Comparison of ENCODE assay signal across 19 cellular contexts in genomic region chr1:211520641-211521040, GRCh38. TPM values are rescaled to one million over a fixed set of nuclear protein-coding genes. Genes with fewer than 3 reads are reported as not detected.
A peak's percentile ranks its signal among the peaks of the same experiment; 100 is the strongest.
DNase-seq lines count a peak whose midpoint lies in the region; ATAC-seq, FAIRE-seq and TF ChIP-seq lines count a peak whose summit lies in the region.
"Had no signal": no experiment of that assay in that cellular context is flagged by ENCODE, and none has a peak within 500 bp of the region (broad histone marks: within the 10 kb centered on the region; RNA-seq: fewer than 3 reads in every experiment).

No MANE protein-coding gene starts in this region.

- POLR2A ChIA-PET in HepG2 (lab: Yijun Ruan, JAX) = interaction anchor here (0.7 to 2.3 kb wide), 5 partner anchors 59 to 138 kb away, joined by 3 to 12 read pairs (median 3); partner anchors contain the start of gene SLC30A1

- H3K79me2 ChIP-seq in HepG2 (ENCODE audit: insufficient read depth, low read length) = no peaks in the 10 kb centered on the region

- FAIRE-seq in bronchial epithelial cell (lab: Jason Lieb, UNC) = no peak
- FAIRE-seq in HepG2 (lab: Jason Lieb, UNC) = peak; percentile 58
- FAIRE-seq: H54, HTR-8/SVneo had no signal

- intact Hi-C loops in HepG2 (cut with micrococcal nuclease; ENCODE audit: unreplicated experiment) = no loop called here
- intact Hi-C loops in left lung (cut with DNase I) = no loop called here

- no peak for TF ChIP-seq CTCF in C4-2B (conservative IDR thresholded peaks at IDR 0.05)
- peak; percentile 29 for TF ChIP-seq CTCF in bronchial epithelial cell (IDR thresholded peaks at IDR 0.05; ENCODE audit: insufficient read depth, low read length, severe bottlenecking)
- peak; percentile 51 for TF ChIP-seq CTCF in HepG2 (CRISPR knock-in tag; IDR thresholded peaks at IDR 0.05)
- TF ChIP-seq CTCF in left lung (IDR thresholded peaks at IDR 0.05) = no peak

- H3K4me3 ChIP-seq in bronchial epithelial cell (ENCODE audit: low read depth, low read length) (no peak overlapping the region), HepG2 (replicated peaks in 1 of 3; ENCODE audit: insufficient read depth in 1 of 3, low read depth in 2 of 3, low read length in 3 of 3) (peak overlapping the region in 2 of 3 experiments; percentile 30 to 38; a peak in 2 of 6 replicates), left lung (no peak overlapping the region)
- H3K4me3 ChIP-seq: sigmoid colon had no signal

- in situ Hi-C loops in HepG2 (cut with HindIII; ENCODE audit: extremely low pct_ligation_motif_present, low pct_unique_long_range_greater_than_20kb) = no loop called here

- peak overlapping the region; percentile 31 for H3K9ac ChIP-seq in HepG2 (ENCODE audit: insufficient read depth, low read depth, low read length)

- TF ChIP-seq RAD21 in HepG2 (CRISPR knock-in tag; IDR thresholded peaks at IDR 0.05) = no peak

- WGBS in HepG2 (ENCODE audit: low lambda C conversion rate) = 0% methylated on average over 4 of the region's 5 CpGs

- H3K36me3 ChIP-seq in bronchial epithelial cell (ENCODE audit: control insufficient read depth, insufficient read depth, low read length) (no peaks in the 10 kb centered on the region), HepG2 (replicated peaks in 1 of 2; ENCODE audit: control insufficient read depth in 1 of 2, insufficient read depth in 2 of 2, low read length in 2 of 2) (no peaks in the 10 kb centered on the region), left lung (no peaks in the 10 kb centered on the region)
- H3K36me3 ChIP-seq: sigmoid colon had no signal

- H3K4me1 ChIP-seq in HepG2 (ENCODE audit: insufficient read depth, low read length) (peaks cover 93% of the 10 kb centered on the region), left lung (peaks cover 0 to 3% of the 10 kb centered on the region in 2 donors)

- peak overlapping the region; percentile 2 for H2AFZ ChIP-seq in HepG2 (ENCODE audit: low read length)

- no TSS peak for BruUV-seq in HepG2 (replicated peaks; lab: Mats Ljungman, UMichigan)

- H3K9me3 ChIP-seq in HepG2 (ENCODE audit: low read length) (no peaks in the 10 kb centered on the region), left lung (no peaks in the 10 kb centered on the region)
- H3K9me3 ChIP-seq: sigmoid colon had no signal

- TF ChIP-seq POLR2A in HepG2 (IDR thresholded peaks at IDR 0.05; ENCODE audit: insufficient read depth in 1 of 2, low read depth in 2 of 2, low read length in 2 of 2) = no peak; a peak in 1 of 4 replicates

- H3K27me3 ChIP-seq in bronchial epithelial cell (ENCODE audit: control insufficient read depth, insufficient read depth, low read length) = no peaks in the 10 kb centered on the region
- H3K27me3 ChIP-seq in HepG2 (ENCODE audit: control insufficient read depth in 1 of 2, insufficient read depth in 2 of 2, low read length in 2 of 2) = no peaks in the 10 kb centered on the region
- peaks cover 0 to 8% of the 10 kb centered on the region in 2 donors for H3K27me3 ChIP-seq in left lung
- H3K27me3 ChIP-seq: sigmoid colon had no signal

- peak in 1 of 2 experiments; percentile 46; a peak in 1 of 4 replicates for TF ChIP-seq EP300 in HepG2 (IDR thresholded peaks at IDR 0.05; ENCODE audit: low read depth in 2 of 2, low read length in 2 of 2)
- no peak for TF ChIP-seq EP300 in HepG2 (CRISPR knock-in tag; IDR thresholded peaks at IDR 0.05; ENCODE audit: borderline replicate concordance)

- no peaks in the 10 kb centered on the region for H4K20me1 ChIP-seq in HepG2 (ENCODE audit: insufficient read depth, low read length)

- peak; percentile 12 to 22 for DNase-seq in Kasumi-1 (lab: John Stamatoyannopoulos, UW)
- DNase-seq in bronchial epithelial cell (ENCODE audit: low read depth) = peak; percentile 27
- DNase-seq in HepG2 (ENCODE audit: low spot score) = peak; percentile 54
- no peak for DNase-seq in SKM-1 (lab: John Stamatoyannopoulos, UW; ENCODE audit: unreplicated experiment)
- DNase-seq in activated effector memory CD4-positive, alpha-beta T cell treated with anti-CD3 and anti-CD28 coated beads, Interleukin-2, amount 50 U/mL, for 16 hours = no peak
- no peak for DNase-seq in left lung
- no peak for DNase-seq in NCI-H2196 treated with DMSO at 0.1 percent for 48 hours (lab: John Stamatoyannopoulos, UW; ENCODE audit: unreplicated experiment)
- DNase-seq: activated CD4-positive, alpha-beta memory T cell treated with anti-CD3 and anti-CD28 coated beads for 36 hours; activated naive CD8-positive, alpha-beta T cell treated with anti-CD3 and anti-CD28 coated beads, Interleukin-2, amount 50 U/mL, for 24 hours; activated T-cell treated with anti-CD3 and anti-CD28 coated beads, Interleukin-2, amount 50 U/mL, for 48 hours; islet precursor cell; occipital lobe; sigmoid colon; stimulated activated CD4-positive, alpha-beta T cell treated with anti-CD3 and anti-CD28 coated beads, Interleukin-4, amount 100 ng/mL, for 24 hours had no signal

- H3K4me2 ChIP-seq in HepG2 (ENCODE audit: low read depth, low read length) = peak overlapping the region; percentile 83

- H3K27ac ChIP-seq in C4-2B (peak overlapping the region; percentile 19; the same call in 1 of the 2 replicates), HepG2 (ENCODE audit: extremely low read length, insufficient read depth, low read length) (peak overlapping the region; percentile 23), left lung (no peak overlapping the region)
- H3K27ac ChIP-seq: sigmoid colon had no signal

- CTCF ChIA-PET in HepG2 (lab: Yijun Ruan, JAX; ENCODE audit: low intra/inter-chr PET ratio, low total read pairs) = no interaction called here

- no peak; the same call in 1 of the 3 replicates for ATAC-seq in HepG2
- no peak for ATAC-seq in left lung
- ATAC-seq: activated naive CD8-positive, alpha-beta T cell treated with anti-CD3 and anti-CD28 coated beads, Interleukin-2, amount 50 U/mL, for 24 hours; Right ventricle myocardium inferior had no signal

TF ChIP-seq in HepG2, 621 proteins besides CTCF, POLR2A, EP300 and RAD21 (continues in another document):
- 0 out of 2 replicates have a peak, but pooled peaks have one; percentile 8 for TF ChIP-seq GABPB1 (CRISPR knock-in tag; IDR thresholded peaks at IDR 0.05)

RNA-seq across cellular contexts. Expression of gene RD3, which starts 28.7 kb away (rescaled TPM):
- total RNA-seq in bronchial epithelial cell (not detected in 2 replicates), HepG2 (2016; rRNA removed; fragmentation: Illumina TruSeq; extraction: Trizol) (not detected in 2 replicates), left lung (not detected)
- total RNA-seq in HepG2 (2016; cell fraction: cytosol; rRNA removed; fragmentation: Illumina TruSeq; extraction: Trizol; ENCODE audit: low read depth) = not detected in 2 replicates
- not detected in 2 replicates for total RNA-seq in HepG2 (2016; cell fraction: insoluble cytoplasmic fraction; rRNA removed; fragmentation: Illumina TruSeq; extraction: Trizol)
- total RNA-seq in HepG2 (2016; cell fraction: membrane; rRNA removed; fragmentation: Illumina TruSeq; extraction: Trizol) = not detected in 2 replicates
- total RNA-seq in HepG2 (2016; cell fraction: nucleus; rRNA removed; fragmentation: Illumina TruSeq; extraction: Trizol) = not detected in 2 replicates
- not detected in 2 replicates for polyA plus RNA-seq in HepG2 (2011; rRNA removed)
- polyA plus RNA-seq in HepG2 (2011; cell fraction: cytosol; rRNA removed) = not detected in 2 replicates
- not detected in 2 replicates for polyA plus RNA-seq in HepG2 (2011; cell fraction: nucleus; rRNA removed)
- polyA plus RNA-seq in HepG2 (2012) = not detected in 2 replicates
- polyA plus RNA-seq in HepG2 (2016; cell fraction: cytosol; fragmentation: Illumina TruSeq; extraction: Trizol; ENCODE audit: low read depth) = not detected in 2 replicates
- polyA plus RNA-seq in HepG2 (2016; cell fraction: insoluble cytoplasmic fraction; fragmentation: Illumina TruSeq; extraction: Trizol; ENCODE audit: low read depth) = not detected in 2 replicates
- polyA plus RNA-seq in HepG2 (2016; cell fraction: membrane; fragmentation: Illumina TruSeq; extraction: Trizol; ENCODE audit: low read depth) = not detected in 2 replicates
- not detected in 2 replicates for polyA plus RNA-seq in HepG2 (2016; cell fraction: nucleus; fragmentation: Illumina TruSeq; extraction: Trizol; ENCODE audit: insufficient read depth, low read depth)
- not detected in 2 replicates for polyA minus RNA-seq in HepG2 (2011; rRNA and poly(A)+ RNA removed; ENCODE audit: low replicate concordance)
- not detected in 2 replicates for polyA minus RNA-seq in HepG2 (2011; cell fraction: cytosol; rRNA and poly(A)+ RNA removed)
- not detected in 2 replicates for polyA minus RNA-seq in HepG2 (2011; cell fraction: nucleus; rRNA and poly(A)+ RNA removed)
- total RNA-seq: activated CD4-positive, alpha-beta memory T cell treated with anti-CD3 and anti-CD28 coated beads for 36 hours; occipital lobe; Right ventricle myocardium inferior had no signal
- polyA plus RNA-seq: CD14-positive monocyte had no signal

RNA-seq across cellular contexts. Expression of gene SLC30A1, which starts 58.3 kb away (rescaled TPM):
- total RNA-seq in bronchial epithelial cell = 29.0 and 36.4 TPM in 2 replicates
- 24.4 and 26.8 TPM in 2 replicates for total RNA-seq in HepG2 (2016; rRNA removed; fragmentation: Illumina TruSeq; extraction: Trizol)
- total RNA-seq in HepG2 (2016; cell fraction: cytosol; rRNA removed; fragmentation: Illumina TruSeq; extraction: Trizol; ENCODE audit: low read depth) = 3.1 and 3.8 TPM in 2 replicates
- 25.5 and 28.3 TPM in 2 replicates for total RNA-seq in HepG2 (2016; cell fraction: insoluble cytoplasmic fraction; rRNA removed; fragmentation: Illumina TruSeq; extraction: Trizol)
- 15.5 and 17.6 TPM in 2 replicates for total RNA-seq in HepG2 (2016; cell fraction: membrane; rRNA removed; fragmentation: Illumina TruSeq; extraction: Trizol)
- 49.0 and 51.0 TPM in 2 replicates for total RNA-seq in HepG2 (2016; cell fraction: nucleus; rRNA removed; fragmentation: Illumina TruSeq; extraction: Trizol)
- 5.8 and 5.9 TPM in 2 replicates for polyA plus RNA-seq in HepG2 (2011; rRNA removed)
- polyA plus RNA-seq in HepG2 (2011; cell fraction: cytosol; rRNA removed) = 3.5 and 4.9 TPM in 2 replicates
- polyA plus RNA-seq in HepG2 (2011; cell fraction: nucleus; rRNA removed) = 4.2 and 5.1 TPM in 2 replicates
- 18.3 and 19.9 TPM in 2 replicates for polyA plus RNA-seq in HepG2 (2012)
- 2.5 and 2.6 TPM in 2 replicates for polyA plus RNA-seq in HepG2 (2016; cell fraction: cytosol; fragmentation: Illumina TruSeq; extraction: Trizol; ENCODE audit: low read depth)
- 19.7 and 25.1 TPM in 2 replicates for polyA plus RNA-seq in HepG2 (2016; cell fraction: insoluble cytoplasmic fraction; fragmentation: Illumina TruSeq; extraction: Trizol; ENCODE audit: low read depth)
- 6.2 and 6.7 TPM in 2 replicates for polyA plus RNA-seq in HepG2 (2016; cell fraction: membrane; fragmentation: Illumina TruSeq; extraction: Trizol; ENCODE audit: low read depth)
- polyA plus RNA-seq in HepG2 (2016; cell fraction: nucleus; fragmentation: Illumina TruSeq; extraction: Trizol; ENCODE audit: insufficient read depth, low read depth) = 53.6 and 54.2 TPM in 2 replicates
- 9.6 and 24.6 TPM in 2 replicates for polyA minus RNA-seq in HepG2 (2011; rRNA and poly(A)+ RNA removed; ENCODE audit: low replicate concordance)
- 10.8 and 15.0 TPM in 2 replicates for polyA minus RNA-seq in HepG2 (2011; cell fraction: cytosol; rRNA and poly(A)+ RNA removed)
- 14.9 and 15.0 TPM in 2 replicates for polyA minus RNA-seq in HepG2 (2011; cell fraction: nucleus; rRNA and poly(A)+ RNA removed)
- 10 to 100 TPM; 22.2 to 37.7 TPM for total RNA-seq in left lung

Comparison
In these comparisons a context has a peak if more than half of its experiments do, and no peak if none do; other contexts are left out.
1. H3K27ac ChIP-seq: peak in C4-2B (single experiment) and HepG2 (single experiment); none in left lung (0 of 2).
2. CTCF ChIP-seq: peak in bronchial epithelial cell (single experiment) and HepG2 (single experiment); none in C4-2B (single experiment) and left lung (0 of 2).
3. DNase-seq: peak in Kasumi-1 (2 of 2), bronchial epithelial cell (single experiment) and HepG2 (single experiment); none in SKM-1 (single experiment), activated effector memory CD4-positive, alpha-beta T cell treated with anti-CD3 and anti-CD28 coated beads, Interleukin-2, amount 50 U/mL, for 16 hours (single experiment), left lung (0 of 2) and NCI-H2196 treated with DMSO at 0.1 percent for 48 hours (single experiment).
4. H3K4me3 ChIP-seq: peak in HepG2 (2 of 3); none in bronchial epithelial cell (single experiment) and left lung (0 of 2).